ENCODE assay signal across 8 cellular contexts in genomic region chr2:172484253-172484652, GRCh38. TPM values are rescaled to one million over a fixed set of nuclear protein-coding genes. Genes with fewer than 3 reads are reported as not detected.
A peak's percentile ranks its signal among the peaks of the same experiment; 100 is the strongest.
DNase-seq lines count a peak whose midpoint lies in the region; ATAC-seq and TF ChIP-seq lines count a peak whose summit lies in the region.

No MANE protein-coding gene starts in this region.

- no peak overlapping the region for H2BK12ac ChIP-seq in mesenchymal stem cell (ENCODE audit: low read length in 2 of 2)

- no peak overlapping the region for H3K4me2 ChIP-seq in mesenchymal stem cell (ENCODE audit: low read length, poor library complexity, severe bottlenecking)

- H3K4ac ChIP-seq in mesenchymal stem cell (ENCODE audit: low read depth in 1 of 2, low read length in 2 of 2): no peak overlapping the region

- H3K14ac ChIP-seq in mesenchymal stem cell (ENCODE audit: low read length in 2 of 2): no peak overlapping the region

- no peak overlapping the region for H2AFZ ChIP-seq in mesenchymal stem cell (ENCODE audit: low read depth, low read length)

- peak; percentile 53 for TF ChIP-seq RAD21 in Ishikawa (IDR thresholded peaks at IDR 0.05; ENCODE audit: low read depth)

- H2AK5ac ChIP-seq in mesenchymal stem cell (ENCODE audit: low read length, severe bottlenecking): no peak overlapping the region

- WGBS in mesenchymal stem cell: 82% methylated on average over 4 of the region's 4 CpGs

- no peak overlapping the region for H3K9ac ChIP-seq in adipocyte (ENCODE audit: low read length)
- H3K9ac ChIP-seq in mesenchymal stem cell (ENCODE audit: low read length): no peak overlapping the region

- no peak overlapping the region for H3K23ac ChIP-seq in mesenchymal stem cell (ENCODE audit: low read length in 2 of 2)

- H3K18ac ChIP-seq in mesenchymal stem cell (ENCODE audit: low read depth in 1 of 2, low read length in 2 of 2): no peak overlapping the region

- H3K36me3 ChIP-seq in adipocyte (ENCODE audit: control insufficient read depth, insufficient read depth, low read length, severe bottlenecking): no peaks in the 10 kb centered on the region
- H3K36me3 ChIP-seq in mesenchymal stem cell (ENCODE audit: control insufficient read depth in 1 of 2, insufficient read depth in 2 of 2, low read depth in 1 of 2, low read length in 2 of 2): peaks cover 0 to 5% of the 10 kb centered on the region in 2 experiments

- H2BK5ac ChIP-seq in mesenchymal stem cell (ENCODE audit: low read depth, low read length, poor library complexity, severe bottlenecking): no peak overlapping the region

- H3K27ac ChIP-seq in mesenchymal stem cell (ENCODE audit: low read length, poor library complexity, severe bottlenecking): no peak overlapping the region

- H3K4me3 ChIP-seq in adipocyte (ENCODE audit: low read length) (no peak overlapping the region), mesenchymal stem cell (ENCODE audit: insufficient read depth in 1 of 2, low read depth in 1 of 2, low read length in 2 of 2) (no peak overlapping the region)

- H3K79me1 ChIP-seq in mesenchymal stem cell (replicated peaks; ENCODE audit: low read length, poor library complexity, severe bottlenecking): no peaks in the 10 kb centered on the region

- DNase-seq in DMS 273 (lab: John Stamatoyannopoulos, UW; ENCODE audit: unreplicated experiment) (peak; percentile 56), DMS 273 treated with DMSO at 0.1 percent for 48 hours (lab: John Stamatoyannopoulos, UW) (no peak), adipocyte (ENCODE audit: low read depth) (peak; percentile 58), mesenchymal stem cell (peak; percentile 28), DMS79 treated with DMSO at 0.1 percent for 48 hours (lab: John Stamatoyannopoulos, UW) (no peak), DMS153 treated with DMSO at 0.1 percent for 48 hours (lab: John Stamatoyannopoulos, UW; ENCODE audit: unreplicated experiment) (no peak)

- no peaks in the 10 kb centered on the region for H3K9me3 ChIP-seq in adipocyte (ENCODE audit: control insufficient read depth, low read length)
- H3K9me3 ChIP-seq in mesenchymal stem cell (ENCODE audit: control insufficient read depth, low read length): no peaks in the 10 kb centered on the region

- no peak overlapping the region for H2BK15ac ChIP-seq in mesenchymal stem cell (ENCODE audit: low read depth, poor library complexity, severe bottlenecking)

- no peak for TF ChIP-seq EP300 in Ishikawa (IDR thresholded peaks at IDR 0.05; ENCODE audit: borderline replicate concordance)

- H4K91ac ChIP-seq in mesenchymal stem cell (ENCODE audit: low read length): no peak overlapping the region

- no peak overlapping the region for H2BK120ac ChIP-seq in mesenchymal stem cell (ENCODE audit: low read depth, low read length)

- H3K27me3 ChIP-seq in adipocyte (replicated peaks; ENCODE audit: control insufficient read depth, insufficient read depth, low read length): no peaks in the 10 kb centered on the region
- no peaks in the 10 kb centered on the region for H3K27me3 ChIP-seq in mesenchymal stem cell (ENCODE audit: control insufficient read depth in 1 of 2, insufficient read depth in 1 of 2, low read length in 2 of 2)

- H4K8ac ChIP-seq in mesenchymal stem cell (ENCODE audit: low read length): no peak overlapping the region

- no peak for ATAC-seq in HG02642 (IDR thresholded peaks at IDR 0.05; ENCODE audit: poor library complexity, unreplicated experiment)

- peaks cover 11% of the 10 kb centered on the region for H3K4me1 ChIP-seq in adipocyte (ENCODE audit: control insufficient read depth, insufficient read depth, low read length)
- H3K4me1 ChIP-seq in mesenchymal stem cell (ENCODE audit: control insufficient read depth, insufficient read depth, low read depth, low read length): peaks cover 6% of the 10 kb centered on the region

TF ChIP-seq in Ishikawa, 13 proteins besides CTCF, POLR2A, EP300 and RAD21:
- no peak for TF ChIP-seq TCF12 (IDR thresholded peaks at IDR 0.05; ENCODE audit: low read depth)
- no peak for TF ChIP-seq REST (IDR thresholded peaks at IDR 0.05; ENCODE audit: low read depth)
- no peak for TF ChIP-seq CEBPB (IDR thresholded peaks at IDR 0.05)
- no peak for TF ChIP-seq TEAD4 (IDR thresholded peaks at IDR 0.05)
- no peak for TF ChIP-seq YY1 (IDR thresholded peaks at IDR 0.05; ENCODE audit: low read depth)
- no peak for TF ChIP-seq MAX (IDR thresholded peaks at IDR 0.05)
- no peak for TF ChIP-seq USF1 (IDR thresholded peaks at IDR 0.05)
- no peak for TF ChIP-seq TAF1 (IDR thresholded peaks at IDR 0.05; ENCODE audit: low read depth)
- no peak for TF ChIP-seq ZBTB7A (IDR thresholded peaks at IDR 0.05; ENCODE audit: low read depth)
- no peak for TF ChIP-seq CREB1 (IDR thresholded peaks at IDR 0.05; ENCODE audit: low read depth)
- no peak for TF ChIP-seq FOXM1 (IDR thresholded peaks at IDR 0.05; ENCODE audit: borderline replicate concordance, low read depth)
- no peak for TF ChIP-seq NFIC (IDR thresholded peaks at IDR 0.05)
- TF ChIP-seq EGR1 (IDR thresholded peaks at IDR 0.05): no peak

RNA-seq across cellular contexts. Expression of gene ITGA6, which starts 56.9 kb away (rescaled TPM):
- polyA plus RNA-seq in mesenchymal stem cell (2013, experiment 1 of 2): 31.2 TPM
- polyA plus RNA-seq in mesenchymal stem cell (2013, experiment 2 of 2): 32.5 TPM

Comparison
In these comparisons a context has a peak if more than half of its experiments do, and no peak if none do; other contexts are left out.
1. DNase-seq: peak in DMS 273 (single experiment), adipocyte (single experiment) and mesenchymal stem cell (single experiment); none in DMS 273 treated with DMSO at 0.1 percent for 48 hours (single experiment), DMS79 treated with DMSO at 0.1 percent for 48 hours (single experiment) and DMS153 treated with DMSO at 0.1 percent for 48 hours (single experiment).